9 cellular contexts compared by ENCODE assay signal in the genomic region with DNA sequence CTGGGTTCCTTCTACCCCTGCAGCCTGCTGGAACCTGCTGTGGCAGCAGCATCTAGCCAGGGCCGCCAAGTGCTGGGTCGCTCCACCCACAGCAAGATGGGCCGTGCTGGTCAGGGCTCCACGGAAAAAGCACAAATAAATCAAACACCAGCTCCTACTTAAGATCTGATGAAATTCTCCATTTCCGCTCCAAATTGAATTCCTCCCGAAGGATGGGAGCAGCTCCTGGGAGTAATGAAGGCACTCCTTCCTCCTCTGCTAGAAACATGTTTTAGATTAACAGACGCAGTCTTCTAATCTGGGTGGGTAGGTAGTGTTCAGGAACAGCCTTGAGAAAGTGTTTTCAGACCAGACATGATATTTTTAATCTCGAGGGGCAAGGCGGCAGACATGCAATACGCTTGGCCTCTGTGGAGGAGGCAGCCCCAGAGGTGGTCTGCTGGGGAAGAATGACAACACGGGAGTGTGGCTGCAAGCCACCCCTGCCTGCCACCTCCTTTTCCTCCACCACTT.
DNase-seq lines count a peak whose midpoint lies in the region; ATAC-seq and TF ChIP-seq lines count a peak whose summit lies in the region.
"Had no signal": no experiment of that assay in that cellular context is flagged by ENCODE, and none has a peak within 500 bp of the region (broad histone marks: within the 10 kb centered on the region; RNA-seq: fewer than 3 reads in every experiment).

No MANE protein-coding gene starts in this region.

- WGBS in mesenchymal stem cell, result 37% methylated on average over 9 of the region's 11 CpGs
- WGBS in tibial nerve, 2 donors, result 34 to 40% methylated on average over 11 of the region's 11 CpGs

- no peak overlapping the region for H3K9ac ChIP-seq in HUES48 (ENCODE audit: low read depth, low read length)
- H3K9ac ChIP-seq in colonic mucosa (ENCODE audit: low read depth in 2 of 2, low read length in 2 of 2), result no peak overlapping the region
- peak overlapping the region; percentile 80 for H3K9ac ChIP-seq in mesenchymal stem cell (ENCODE audit: low read length)

- peak overlapping the region; percentile 96 for H2BK120ac ChIP-seq in mesenchymal stem cell (ENCODE audit: low read depth, low read length)

- H3K14ac ChIP-seq in mesenchymal stem cell (ENCODE audit: low read length in 2 of 2), result no peak overlapping the region

- no peak for ATAC-seq in HG03432 (IDR thresholded peaks at IDR 0.05; ENCODE audit: unreplicated experiment)

- peak overlapping the region; percentile 80 to 86 for H3K4ac ChIP-seq in mesenchymal stem cell (ENCODE audit: low read depth in 1 of 2, low read length in 2 of 2)

- peak; percentile 10 to 80 for TF ChIP-seq EP300 in tibial nerve (IDR thresholded peaks at IDR 0.05)

- H3K27ac ChIP-seq in HUES48 (ENCODE audit: low read depth, low read length) (peak overlapping the region; percentile 62), colonic mucosa (peak overlapping the region; percentile 63), mesenchymal stem cell (ENCODE audit: low read length, poor library complexity, severe bottlenecking) (peak overlapping the region; percentile 100), tibial nerve (peak overlapping the region; percentile 78 to 96 (median 86))

- no peak overlapping the region for H3K4me2 ChIP-seq in mesenchymal stem cell (ENCODE audit: low read length, poor library complexity, severe bottlenecking)

- H3K9me3 ChIP-seq in HUES48 (ENCODE audit: control insufficient read depth, insufficient read depth, low read length) (no peaks in the 10 kb centered on the region), colonic mucosa (no peaks in the 10 kb centered on the region), mesenchymal stem cell (ENCODE audit: control insufficient read depth, low read length) (no peaks in the 10 kb centered on the region), tibial nerve (no peaks in the 10 kb centered on the region)

- H2BK12ac ChIP-seq in mesenchymal stem cell (ENCODE audit: low read length in 2 of 2), result peak overlapping the region; percentile 88 to 98

- H3K36me3 ChIP-seq in HUES48 (ENCODE audit: control insufficient read depth, insufficient read depth, low read length) (no peaks in the 10 kb centered on the region), colonic mucosa (no peaks in the 10 kb centered on the region), mesenchymal stem cell (ENCODE audit: control insufficient read depth in 1 of 2, insufficient read depth in 2 of 2, low read depth in 1 of 2, low read length in 2 of 2) (peaks cover 0 to 3% of the 10 kb centered on the region in 2 experiments), tibial nerve (no peaks in the 10 kb centered on the region)

- peak overlapping the region; percentile 100 for H2BK5ac ChIP-seq in mesenchymal stem cell (ENCODE audit: low read depth, low read length, poor library complexity, severe bottlenecking)

- no peak overlapping the region for H3K4me3 ChIP-seq in HUES48 (ENCODE audit: low read depth, low read length)
- no peak overlapping the region for H3K4me3 ChIP-seq in colonic mucosa
- H3K4me3 ChIP-seq in mesenchymal stem cell (ENCODE audit: insufficient read depth in 1 of 2, low read depth in 1 of 2, low read length in 2 of 2), result peak overlapping the region in 1 of 2 experiments; percentile 66
- no peak overlapping the region for H3K4me3 ChIP-seq in tibial nerve

- H2AFZ ChIP-seq in mesenchymal stem cell (ENCODE audit: low read depth, low read length), result no peak overlapping the region

- H4K91ac ChIP-seq in mesenchymal stem cell (ENCODE audit: low read length), result peak overlapping the region; percentile 92

- H3K4me1 ChIP-seq in HUES48 (ENCODE audit: control insufficient read depth, insufficient read depth, low read length) (peaks cover 19% of the 10 kb centered on the region), colonic mucosa (no peaks in the 10 kb centered on the region), mesenchymal stem cell (ENCODE audit: control insufficient read depth, insufficient read depth, low read depth, low read length) (peaks cover 32% of the 10 kb centered on the region), tibial nerve (peaks cover 3 to 61% (median 30%) of the 10 kb centered on the region in 4 donors)

- peaks cover 15% of the 10 kb centered on the region for H3K79me1 ChIP-seq in mesenchymal stem cell (replicated peaks; ENCODE audit: low read length, poor library complexity, severe bottlenecking)

- DNase-seq in colonic mucosa (no peak), mesenchymal stem cell (peak; percentile 82), tibial nerve (ENCODE audit: low spot score in 2 of 2) (peak; percentile 49 to 57), NCI-H1436 (lab: John Stamatoyannopoulos, UW) (no peak), SIG-M5 (lab: John Stamatoyannopoulos, UW) (no peak)
- DNase-seq in activated T-cell treated with anti-CD3 and anti-CD28 coated beads, Interleukin-2, amount 50 U/mL, for 48 hours, result no peak
- DNase-seq: activated T-cell treated with anti-CD3 and anti-CD28 coated beads, Interleukin-2, amount 50 U/mL, for 1 hour had no signal

- peak overlapping the region; percentile 99 for H2AK5ac ChIP-seq in mesenchymal stem cell (ENCODE audit: low read length, severe bottlenecking)

- peak overlapping the region; percentile 87 for H4K8ac ChIP-seq in mesenchymal stem cell (ENCODE audit: low read length)

- no peaks in the 10 kb centered on the region for H3K27me3 ChIP-seq in HUES48 (ENCODE audit: control insufficient read depth, insufficient read depth, low read length)
- H3K27me3 ChIP-seq in colonic mucosa, result no peaks in the 10 kb centered on the region
- no peaks in the 10 kb centered on the region for H3K27me3 ChIP-seq in mesenchymal stem cell (ENCODE audit: control insufficient read depth in 1 of 2, insufficient read depth in 1 of 2, low read length in 2 of 2)
- H3K27me3 ChIP-seq in tibial nerve, result no peaks in the 10 kb centered on the region

- peak overlapping the region; percentile 54 for H2BK15ac ChIP-seq in mesenchymal stem cell (ENCODE audit: low read depth, poor library complexity, severe bottlenecking)

- intact Hi-C loops in colonic mucosa (cut with DNase I), result no loop called here

- H3K23ac ChIP-seq in mesenchymal stem cell (ENCODE audit: low read length in 2 of 2), result no peak overlapping the region

- TF ChIP-seq CTCF in colonic mucosa (IDR thresholded peaks at IDR 0.05), result no peak
- no peak for TF ChIP-seq CTCF in tibial nerve (IDR thresholded peaks at IDR 0.05)

- TF ChIP-seq POLR2A in tibial nerve (IDR thresholded peaks at IDR 0.05), result peak in 1 of 2 donors; percentile 28

- peak overlapping the region; percentile 64 to 92 for H3K18ac ChIP-seq in mesenchymal stem cell (ENCODE audit: low read depth in 1 of 2, low read length in 2 of 2)

Comparison
In these comparisons a context has a peak if more than half of its experiments do, and no peak if none do; other contexts are left out.
1. DNase-seq: peak in mesenchymal stem cell (single experiment) and tibial nerve (2 of 2); none in colonic mucosa (single experiment), NCI-H1436 (single experiment), activated T-cell treated with anti-CD3 and anti-CD28 coated beads, Interleukin-2, amount 50 U/mL, for 48 hours (0 of 2) and SIG-M5 (single experiment).
2. Peak in every context shown above with its lines, with median percentiles within 50 percentile points of each other: H3K27ac ChIP-seq.